In the genomic region with DNA sequence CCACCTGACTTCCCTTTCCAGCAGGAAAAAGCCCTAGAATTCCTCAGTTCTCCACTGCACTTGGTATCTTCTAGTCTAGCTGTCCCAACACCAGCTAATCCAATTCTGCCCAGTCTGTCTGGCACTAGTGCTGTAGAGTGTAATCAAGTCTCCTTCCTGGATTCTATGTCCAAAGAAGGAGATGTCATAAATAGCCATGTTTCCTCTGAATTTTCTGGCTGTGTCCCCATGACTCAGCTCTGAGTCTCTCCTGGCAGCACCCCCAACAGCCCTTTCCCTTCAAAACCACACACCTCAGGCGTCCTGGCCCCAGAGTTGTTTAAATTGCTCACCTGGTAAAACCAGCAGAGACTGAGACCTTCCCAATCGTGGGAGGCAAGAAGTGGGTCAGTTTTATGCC, we compare ENCODE assay signal across 23 cellular contexts.
DNase-seq lines count a peak whose midpoint lies in the region; ATAC-seq and TF ChIP-seq lines count a peak whose summit lies in the region.
"Had no signal": no experiment of that assay in that cellular context is flagged by ENCODE, and none has a peak within 500 bp of the region (broad histone marks: within the 10 kb centered on the region; RNA-seq: fewer than 3 reads in every experiment).

No MANE protein-coding gene starts in this region.

- H3K9me3 Mint-ChIP-seq in neural progenitor cell: peaks cover 8% of the 10 kb centered on the region
- H3K9me3 Mint-ChIP-seq in T-helper 2 cell treated with Interferon-gamma antibody and Interleukin-4, amounts not matched to agents 5 μg/mL and 100 μg/mL, for 36 hours: peaks cover 4% of the 10 kb centered on the region
- H3K9me3 Mint-ChIP-seq: activated CD4-positive, alpha-beta T cell treated with anti-CD3 and anti-CD28 coated beads, Interleukin-2, amount 10 ng/mL, durations not matched to agents 24 days and 14 days; stimulated activated memory B cell treated with anti-CD40 and anti-IgM and Interleukin-4, amounts not matched to agents 10 μg/mL and 1 μg/mL and 100 μg/mL, for 72 hours; T-cell had no signal

- no peaks in the 10 kb centered on the region for H3F3A ChIP-seq in neural progenitor cell (ENCODE audit: low read depth)

- DNase-seq in GM04504 (ENCODE audit: low read depth): peak; percentile 2
- DNase-seq in RWPE1 (ENCODE audit: low spot score): peak; percentile 72
- DNase-seq in epithelial cell of prostate (ENCODE audit: low read depth, low spot score): peak; percentile 24
- DNase-seq in renal cortical epithelial cell (ENCODE audit: low read depth): peak; percentile 44
- no peak for DNase-seq in brain microvascular endothelial cell
- no peak for DNase-seq in neural progenitor cell (ENCODE audit: low spot score)
- DNase-seq in T-helper 2 cell treated with Interferon-gamma antibody and Interleukin-4, amounts not matched to agents 5 μg/mL and 100 μg/mL, for 36 hours (ENCODE audit: low spot score): no peak
- DNase-seq: activated CD4-positive, alpha-beta T cell treated with anti-CD3 and anti-CD28 coated beads, Interleukin-2, amount 10 ng/mL, durations not matched to agents 24 days and 14 days; CD8-positive, alpha-beta memory T cell; gastrocnemius medialis; HCEC 1CT; left cardiac atrium; MM.1S; NCI-H1436 treated with DMSO at 0.1 percent for 48 hours; NCI-H526; SHP77; stimulated activated CD4-positive, alpha-beta T cell treated with anti-CD3 and anti-CD28 coated beads, Interleukin-1b, Interleukin-23, amount 100 ng/mL, for 48 hours; T-cell had no signal

- no peaks in the 10 kb centered on the region for H3K36me3 Mint-ChIP-seq in neural progenitor cell
- H3K36me3 Mint-ChIP-seq in T-helper 2 cell treated with Interferon-gamma antibody and Interleukin-4, amounts not matched to agents 5 μg/mL and 100 μg/mL, for 36 hours (ENCODE audit: low read depth): no peaks in the 10 kb centered on the region
- H3K36me3 Mint-ChIP-seq: activated naive CD8-positive, alpha-beta T cell; CD8-positive, alpha-beta memory T cell; stimulated activated memory B cell treated with anti-CD40 and anti-IgM and Interleukin-4, amounts not matched to agents 10 μg/mL and 1 μg/mL and 100 μg/mL, for 72 hours; T-cell had no signal

- in situ Hi-C loops in brain microvascular endothelial cell (cut with HindIII; ENCODE audit: low pct_ligation_motif_present, low sequenced_read_pairs): no loop called here

- H3K27ac ChIP-seq in RWPE1 (no peak overlapping the region), epithelial cell of prostate (no peak overlapping the region), brain microvascular endothelial cell (no peak overlapping the region), neural progenitor cell (no peak overlapping the region)
- H3K27ac ChIP-seq: gastrocnemius medialis had no signal

- H2AFZ ChIP-seq in neural progenitor cell (replicated peaks): no peak overlapping the region

- H3K9ac ChIP-seq in neural progenitor cell: no peak overlapping the region

- no peak overlapping the region for H3K27ac Mint-ChIP-seq in neural progenitor cell
- H3K27ac Mint-ChIP-seq in T-helper 2 cell treated with Interferon-gamma antibody and Interleukin-4, amounts not matched to agents 5 μg/mL and 100 μg/mL, for 36 hours: no peak overlapping the region
- H3K27ac Mint-ChIP-seq: activated CD4-positive, alpha-beta T cell treated with anti-CD3 and anti-CD28 coated beads, Interleukin-2, amount 10 ng/mL, durations not matched to agents 24 days and 14 days; activated naive CD8-positive, alpha-beta T cell; CD8-positive, alpha-beta memory T cell; dendritic cell treated with granulocyte-macrophage colony-stimulating factor and Interleukin-4, amounts not matched to agents 40 ng/mL and 50 ng/mL, for 4 days; nephron; stimulated activated memory B cell treated with anti-CD40 and anti-IgM and Interleukin-4, amounts not matched to agents 10 μg/mL and 1 μg/mL and 100 μg/mL, for 72 hours; T-cell had no signal

- H3K4me1 Mint-ChIP-seq in neural progenitor cell: no peaks in the 10 kb centered on the region
- H3K4me1 Mint-ChIP-seq in T-helper 2 cell treated with Interferon-gamma antibody and Interleukin-4, amounts not matched to agents 5 μg/mL and 100 μg/mL, for 36 hours (ENCODE audit: low read depth): no peaks in the 10 kb centered on the region
- H3K4me1 Mint-ChIP-seq: activated CD4-positive, alpha-beta T cell treated with anti-CD3 and anti-CD28 coated beads, Interleukin-2, amount 10 ng/mL, durations not matched to agents 24 days and 14 days; CD8-positive, alpha-beta memory T cell; nephron; stimulated activated memory B cell treated with anti-CD40 and anti-IgM and Interleukin-4, amounts not matched to agents 10 μg/mL and 1 μg/mL and 100 μg/mL, for 72 hours; T-cell had no signal

- H3K27me3 Mint-ChIP-seq in neural progenitor cell (ENCODE audit: insufficient read depth, low read depth): no peaks in the 10 kb centered on the region
- H3K27me3 Mint-ChIP-seq in T-helper 2 cell treated with Interferon-gamma antibody and Interleukin-4, amounts not matched to agents 5 μg/mL and 100 μg/mL, for 36 hours (ENCODE audit: low read depth): no peaks in the 10 kb centered on the region
- H3K27me3 Mint-ChIP-seq: activated CD4-positive, alpha-beta T cell treated with anti-CD3 and anti-CD28 coated beads, Interleukin-2, amount 10 ng/mL, durations not matched to agents 24 days and 14 days; CD8-positive, alpha-beta memory T cell; dendritic cell treated with granulocyte-macrophage colony-stimulating factor and Interleukin-4, amounts not matched to agents 40 ng/mL and 50 ng/mL, for 4 days; stimulated activated memory B cell treated with anti-CD40 and anti-IgM and Interleukin-4, amounts not matched to agents 10 μg/mL and 1 μg/mL and 100 μg/mL, for 72 hours; T-cell had no signal

- H3K4me3 ChIP-seq in brain microvascular endothelial cell (ENCODE audit: low read depth, low read length) (no peak overlapping the region), neural progenitor cell (no peak overlapping the region)
- H3K4me3 ChIP-seq: gastrocnemius medialis had no signal

- TF ChIP-seq CTCF in RWPE1 (conservative IDR thresholded peaks at IDR 0.05; ENCODE audit: low read depth) (no peak), brain microvascular endothelial cell (IDR thresholded peaks at IDR 0.05; ENCODE audit: low read depth, low read length, missing control alignments) (no peak), neural progenitor cell (IDR thresholded peaks at IDR 0.05) (no peak)

- H3K27me3 ChIP-seq in brain microvascular endothelial cell (replicated peaks): no peaks in the 10 kb centered on the region
- no peaks in the 10 kb centered on the region for H3K27me3 ChIP-seq in neural progenitor cell
- H3K27me3 ChIP-seq: gastrocnemius medialis had no signal

- CTCF ChIA-PET in RWPE1 (lab: Yijun Ruan, JAX): interaction anchor here (0.5 kb wide), 1 partner anchor 51 kb away, joined by 4 read pairs; no protein-coding TSS in a partner anchor

- POLR2A ChIA-PET in RWPE1 (lab: Yijun Ruan, JAX; ENCODE audit: low non-redundant PET): no interaction called here

- no peaks in the 10 kb centered on the region for H4K20me1 ChIP-seq in neural progenitor cell (ENCODE audit: low read depth)

- no peaks in the 10 kb centered on the region for H3K79me2 ChIP-seq in neural progenitor cell (ENCODE audit: low read depth)

- no peak overlapping the region for H3K4me2 ChIP-seq in neural progenitor cell

- no peaks in the 10 kb centered on the region for H3K36me3 ChIP-seq in brain microvascular endothelial cell (replicated peaks)
- H3K36me3 ChIP-seq in neural progenitor cell: no peaks in the 10 kb centered on the region
- H3K36me3 ChIP-seq: gastrocnemius medialis had no signal

- no peaks in the 10 kb centered on the region for H3K4me1 ChIP-seq in neural progenitor cell
- H3K4me1 ChIP-seq: gastrocnemius medialis had no signal

- peaks cover 5% of the 10 kb centered on the region for H3K9me3 ChIP-seq in neural progenitor cell (ENCODE audit: low read depth)
- H3K9me3 ChIP-seq: gastrocnemius medialis had no signal

- no peak for ATAC-seq in GM21825 (IDR thresholded peaks at IDR 0.05; ENCODE audit: unreplicated experiment)
- ATAC-seq: gastrocnemius medialis; left cardiac atrium; stimulated activated memory B cell treated with anti-CD40 and anti-IgM and Interleukin-4, amounts not matched to agents 10 μg/mL and 1 μg/mL and 100 μg/mL, for 72 hours; T-cell had no signal

- H3K4me3 Mint-ChIP-seq in neural progenitor cell: no peak overlapping the region
- no peak overlapping the region for H3K4me3 Mint-ChIP-seq in T-helper 2 cell treated with Interferon-gamma antibody and Interleukin-4, amounts not matched to agents 5 μg/mL and 100 μg/mL, for 36 hours
- H3K4me3 Mint-ChIP-seq: activated CD4-positive, alpha-beta T cell treated with anti-CD3 and anti-CD28 coated beads, Interleukin-2, amount 10 ng/mL, durations not matched to agents 24 days and 14 days; activated naive CD8-positive, alpha-beta T cell; CD8-positive, alpha-beta memory T cell; dendritic cell treated with granulocyte-macrophage colony-stimulating factor and Interleukin-4, amounts not matched to agents 40 ng/mL and 50 ng/mL, for 4 days; nephron; stimulated activated memory B cell treated with anti-CD40 and anti-IgM and Interleukin-4, amounts not matched to agents 10 μg/mL and 1 μg/mL and 100 μg/mL, for 72 hours; T-cell had no signal

Comparison
In these comparisons a context has a peak if more than half of its experiments do, and no peak if none do; other contexts are left out.
1. DNase-seq: peak in GM04504 (single experiment), RWPE1 (single experiment), epithelial cell of prostate (single experiment) and renal cortical epithelial cell (single experiment); none in brain microvascular endothelial cell (single experiment), neural progenitor cell (single experiment) and T-helper 2 cell treated with Interferon-gamma antibody and Interleukin-4, amounts not matched to agents 5 μg/mL and 100 μg/mL, for 36 hours (single experiment).